Comparison of ENCODE assay signal across 21 cellular contexts in the genomic region with DNA sequence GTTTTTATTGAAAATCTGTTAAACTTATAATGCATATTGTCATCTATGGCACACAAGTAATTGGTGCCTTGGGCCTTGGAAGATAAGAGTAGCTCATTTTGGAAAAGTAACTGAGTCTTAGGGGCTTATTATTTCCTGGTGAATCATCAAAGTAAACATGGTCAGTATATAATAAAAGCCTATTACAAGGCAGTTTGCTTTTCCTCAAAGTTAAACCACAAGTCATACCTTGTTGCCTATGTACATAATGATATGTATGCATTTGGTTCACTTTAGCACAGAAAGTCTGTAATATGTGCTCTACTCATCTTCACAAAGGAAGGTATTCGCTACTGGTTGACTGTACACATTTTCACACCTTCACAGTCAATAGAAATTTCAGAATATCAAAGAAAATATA. TPM values are rescaled to one million over a fixed set of nuclear protein-coding genes. Genes with fewer than 3 reads are reported as not detected.
"Had no signal": no experiment of that assay in that cellular context is flagged by ENCODE, and none has a peak within 500 bp of the region (broad histone marks: within the 10 kb centered on the region; RNA-seq: fewer than 3 reads in every experiment).

No MANE protein-coding gene starts in this region.

- H3K4me1 Mint-ChIP-seq: activated naive CD8-positive, alpha-beta T cell treated with anti-CD3 and anti-CD28 coated beads, Interleukin-2, amount 50 U/mL, for 24 hours; nephron had no signal

- H3K27me3 ChIP-seq: ascending aorta, colonic mucosa, gastrocnemius medialis, heart right ventricle, left lung, transverse colon had no signal

- H3K4me3 Mint-ChIP-seq: activated naive CD8-positive, alpha-beta T cell treated with anti-CD3 and anti-CD28 coated beads, Interleukin-2, amount 50 U/mL, for 24 hours; activated T-helper 1 cell treated with anti-CD3 and anti-CD28 coated beads, Interleukin-12 subunit alpha, Interleukin-12 subunit beta, Interleukin-2, Interleukin-4 antibody, amounts not matched to agents 30 ng/mL and 10 ng/mL and 1 ng/mL, durations not matched to agents 14 hours and 24 hours and 36 hours; nephron; stimulated activated naive B cell treated with anti-CD40 and anti-IgM and Interleukin-4, amounts not matched to agents 10 μg/mL and 1 μg/mL and 100 μg/mL, for 72 hours had no signal

- H3K27ac Mint-ChIP-seq: activated naive CD8-positive, alpha-beta T cell treated with anti-CD3 and anti-CD28 coated beads, Interleukin-2, amount 50 U/mL, for 24 hours; activated T-helper 1 cell treated with anti-CD3 and anti-CD28 coated beads, Interleukin-12 subunit alpha, Interleukin-12 subunit beta, Interleukin-2, Interleukin-4 antibody, amounts not matched to agents 30 ng/mL and 10 ng/mL and 1 ng/mL, durations not matched to agents 14 hours and 24 hours and 36 hours; stimulated activated naive B cell treated with anti-CD40 and anti-IgM and Interleukin-4, amounts not matched to agents 10 μg/mL and 1 μg/mL and 100 μg/mL, for 72 hours had no signal

- H3K4me3 ChIP-seq: ascending aorta, colonic mucosa, gastrocnemius medialis, heart right ventricle, left lung, prostate gland, transverse colon had no signal

- H3K4me1 ChIP-seq: colonic mucosa, left lung, prostate gland had no signal

- H3K9me3 ChIP-seq: ascending aorta, colonic mucosa, gastrocnemius medialis, heart right ventricle, left lung, prostate gland, transverse colon had no signal

- H3K9me3 Mint-ChIP-seq: activated naive CD8-positive, alpha-beta T cell treated with anti-CD3 and anti-CD28 coated beads, Interleukin-2, amount 50 U/mL, for 24 hours; activated T-helper 1 cell treated with anti-CD3 and anti-CD28 coated beads, Interleukin-12 subunit alpha, Interleukin-12 subunit beta, Interleukin-2, Interleukin-4 antibody, amounts not matched to agents 30 ng/mL and 10 ng/mL and 1 ng/mL, durations not matched to agents 14 hours and 24 hours and 36 hours; nephron; stimulated activated naive B cell treated with anti-CD40 and anti-IgM and Interleukin-4, amounts not matched to agents 10 μg/mL and 1 μg/mL and 100 μg/mL, for 72 hours had no signal

- DNase-seq: activated CD4-positive, alpha-beta T cell treated with anti-CD3 and anti-CD28 coated beads for 4 hours; activated naive CD4-positive, alpha-beta T cell treated with Interleukin-2 at 50 U/mL for 16 hours; activated naive CD8-positive, alpha-beta T cell treated with anti-CD3 and anti-CD28 coated beads, Interleukin-2, amount 50 U/mL, for 24 hours; caudate nucleus; colonic mucosa; effector CD4-positive, alpha-beta T cell; gastrocnemius medialis; heart right ventricle; left lung; mesenchymal stem cell; occipital lobe; stimulated activated CD4-positive, alpha-beta T cell treated with anti-CD3 and anti-CD28 coated beads, Interleukin-2, amount 100 ng/mL, for 24 hours; stimulated activated naive B cell treated with anti-CD40 and anti-IgM and Interleukin-4, amounts not matched to agents 10 μg/mL and 1 μg/mL and 100 μg/mL, for 72 hours; transverse colon had no signal

- H3K27ac ChIP-seq: colonic mucosa, gastrocnemius medialis, heart right ventricle, left lung, prostate gland, transverse colon, VCaP had no signal

- ATAC-seq: activated naive CD8-positive, alpha-beta T cell treated with anti-CD3 and anti-CD28 coated beads, Interleukin-2, amount 50 U/mL, for 24 hours; gastrocnemius medialis; heart right ventricle; left lung; sciatic nerve; stimulated activated naive B cell treated with anti-CD40 and anti-IgM and Interleukin-4, amounts not matched to agents 10 μg/mL and 1 μg/mL and 100 μg/mL, for 72 hours had no signal

- H3K36me3 ChIP-seq: ascending aorta, colonic mucosa, gastrocnemius medialis, heart right ventricle, left lung, prostate gland, transverse colon had no signal

- H3K36me3 Mint-ChIP-seq: stimulated activated naive B cell treated with anti-CD40 and anti-IgM and Interleukin-4, amounts not matched to agents 10 μg/mL and 1 μg/mL and 100 μg/mL, for 72 hours had no signal

RNA-seq across cellular contexts. Expression of a gene that starts 10.3 kb away (rescaled TPM):
- total RNA-seq: activated T-helper 1 cell treated with anti-CD3 and anti-CD28 coated beads, Interleukin-12 subunit alpha, Interleukin-12 subunit beta, Interleukin-2, Interleukin-4 antibody, amounts not matched to agents 30 ng/mL and 10 ng/mL and 1 ng/mL, durations not matched to agents 14 hours and 24 hours and 36 hours had no signal

RNA-seq across cellular contexts. Expression of a gene that starts 54.9 kb away (rescaled TPM):
- total RNA-seq: activated T-helper 1 cell treated with anti-CD3 and anti-CD28 coated beads, Interleukin-12 subunit alpha, Interleukin-12 subunit beta, Interleukin-2, Interleukin-4 antibody, amounts not matched to agents 30 ng/mL and 10 ng/mL and 1 ng/mL, durations not matched to agents 14 hours and 24 hours and 36 hours; ascending aorta; colonic mucosa; gastrocnemius medialis; occipital lobe; prostate gland; subcutaneous adipose tissue; transverse colon had no signal
